ENCODE assay signal across 8 cellular contexts in genomic region chr7:64569372-64570361, GRCh38. TPM values are rescaled to one million over a fixed set of nuclear protein-coding genes. Genes with fewer than 3 reads are reported as not detected.
DNase-seq lines count a peak whose midpoint lies in the region; ATAC-seq, FAIRE-seq and TF ChIP-seq lines count a peak whose summit lies in the region.
"Not testable (repeated sequence)": the region's sequence is repeated elsewhere in the genome, so short reads cannot be mapped to it uniquely, and the experiment has no call there.

No MANE protein-coding gene starts in this region.

- H3K27me3 Mint-ChIP-seq in T-helper 17 cell: peaks cover 12% of the 10 kb centered on the region

- 3 to 4% methylated on average over 75 to 76 of the region's 76 CpGs for WGBS in pancreas, 2 donors

- ATAC-seq in T-helper 17 cell (peak; percentile 72), pancreas (peak; percentile 59 to 78 (median 71))

- intact Hi-C loops in pancreas (cut with DNase I): not testable (repeated sequence)

- not testable (repeated sequence) for H3K27ac ChIP-seq in HUES48 (ENCODE audit: low read depth, low read length); duodenal mucosa (ENCODE audit: low read depth, low read length); pancreas

- peaks cover 25% of the 10 kb centered on the region for H3K9me3 ChIP-seq in HUES48 (ENCODE audit: control insufficient read depth, insufficient read depth, low read length)
- not testable (repeated sequence) for H3K9me3 ChIP-seq in T-helper 17 cell (ENCODE audit: control insufficient read depth, low read length, poor library complexity, severe bottlenecking); duodenal mucosa (ENCODE audit: control insufficient read depth in 1 of 2, low read length in 2 of 2); pancreas

- H3K27me3 ChIP-seq in HUES48 (ENCODE audit: control insufficient read depth, insufficient read depth, low read length) (peaks cover 11% of the 10 kb centered on the region), duodenal mucosa (ENCODE audit: control insufficient read depth in 1 of 2, insufficient read depth in 2 of 2, low read length in 2 of 2) (peaks cover 5 to 12% of the 10 kb centered on the region in 2 donors)
- not testable (repeated sequence) for H3K27me3 ChIP-seq in pancreas

- DNase-seq in Ammon's horn (ENCODE audit: low spot score): peak; percentile 62
- peak in 2 of 3 donors; percentile 18 to 25 for DNase-seq in T-helper 17 cell
- peak; percentile 12 for DNase-seq in activated T-helper 9 cell treated with anti-CD3 and anti-CD28 coated beads, Interleukin-2, amount 50 U/mL, for 16 hours (ENCODE audit: low read depth)
- peak; percentile 42 for DNase-seq in iPS-NIHi11 (ENCODE audit: low spot score)
- peak in 4 of 6 donors; percentile 17 to 70 (median 44) for DNase-seq in pancreas
- peak; percentile 13 to 18 for DNase-seq in stimulated activated CD8-positive, alpha-beta memory T cell treated with anti-CD3 and anti-CD28 coated beads, Interleukin-15, amount 100 ng/mL, for 48 hours (ENCODE audit: low read depth in 2 of 2)

- not testable (repeated sequence) for H3K9ac ChIP-seq in HUES48 (ENCODE audit: low read depth, low read length); duodenal mucosa (ENCODE audit: low read depth in 1 of 2, low read length in 2 of 2)

- H3K27ac Mint-ChIP-seq in T-helper 17 cell: peak overlapping the region; percentile 96

- H3K4me3 ChIP-seq in HUES48 (ENCODE audit: low read depth, low read length): peak overlapping the region; percentile 55
- peak overlapping the region; percentile 47 to 55 for H3K4me3 ChIP-seq in duodenal mucosa (ENCODE audit: low read depth in 1 of 2, low read length in 2 of 2)
- peak overlapping the region; percentile 5 to 47 (median 21) for H3K4me3 ChIP-seq in pancreas

- TF ChIP-seq CTCF in pancreas (IDR thresholded peaks at IDR 0.05): not testable (repeated sequence)

- H3K36me3 ChIP-seq in HUES48 (ENCODE audit: control insufficient read depth, insufficient read depth, low read length); duodenal mucosa (ENCODE audit: control insufficient read depth in 1 of 2, insufficient read depth in 2 of 2, low read length in 2 of 2); pancreas: not testable (repeated sequence)

- H3K4me1 Mint-ChIP-seq in T-helper 17 cell: peaks cover 14% of the 10 kb centered on the region

- H3K4me3 Mint-ChIP-seq in T-helper 17 cell: peak overlapping the region; percentile 97

- not testable (repeated sequence) for H3K36me3 Mint-ChIP-seq in T-helper 17 cell (ENCODE audit: low read depth)

- not testable (repeated sequence) for FAIRE-seq in pancreas (lab: Jason Lieb, UNC)

- H3K4me1 ChIP-seq in HUES48 (ENCODE audit: control insufficient read depth, insufficient read depth, low read length); duodenal mucosa (ENCODE audit: control insufficient read depth in 1 of 2, insufficient read depth in 2 of 2, low read length in 2 of 2); pancreas: not testable (repeated sequence)

RNA-seq across cellular contexts. Expression of gene ZNF680, which starts 6.8 kb away (rescaled TPM):
- 1 to 10 TPM; 8.3 to 9.0 TPM for total RNA-seq in T-helper 17 cell
- total RNA-seq in pancreas: 1 to 10 TPM; 4.0 to 8.4 (median 6.3) TPM
- 1 to 10 TPM; 2.6 to 3.6 TPM for polyA plus RNA-seq in pancreas

Comparison
In these comparisons a context has a peak if more than half of its experiments do, and no peak if none do; other contexts are left out.
1. DNase-seq: peak in every context shown above with its lines; median percentile 62 in Ammon's horn; 44 in pancreas; 42 in iPS-NIHi11; 22 in T-helper 17 cell; 16 in stimulated activated CD8-positive, alpha-beta memory T cell treated with anti-CD3 and anti-CD28 coated beads, Interleukin-15, amount 100 ng/mL, for 48 hours; 12 in activated T-helper 9 cell treated with anti-CD3 and anti-CD28 coated beads, Interleukin-2, amount 50 U/mL, for 16 hours.